ENCODE assay signal across 1 cellular context in genomic region chr7:156614434-156615264, GRCh38.
TF ChIP-seq lines count a peak whose summit lies in the region.

No MANE protein-coding gene starts in this region.

TF ChIP-seq in HepG2, 621 proteins besides CTCF, POLR2A, EP300 and RAD21 (continued from another document and continues in another):
- TF ChIP-seq GPN1 (CRISPR knock-in tag; IDR thresholded peaks at IDR 0.05; ENCODE audit: borderline replicate concordance) (no peak), MXI1 (IDR thresholded peaks at IDR 0.05; ENCODE audit: borderline replicate concordance, low read depth, low read length) (peak; percentile 46; the same call in 1 of the 3 replicates), JUN (CRISPR knock-in tag; IDR thresholded peaks at IDR 0.05) (0 out of 2 replicates have a peak, but pooled peaks have one; percentile 17), FOXP4 (CRISPR knock-in tag; IDR thresholded peaks at IDR 0.05) (peak; percentile 95), TOE1 (CRISPR knock-in tag; IDR thresholded peaks at IDR 0.05) (0 out of 2 replicates have a peak, but pooled peaks have one; percentile 23), DDIT3 (CRISPR knock-in tag; IDR thresholded peaks at IDR 0.05) (no peak), ZNF737 (CRISPR knock-in tag; IDR thresholded peaks at IDR 0.05; ENCODE audit: borderline replicate concordance) (no peak), MAFG (CRISPR knock-in tag; IDR thresholded peaks at IDR 0.05) (no peak), HOXA9 (CRISPR knock-in tag; IDR thresholded peaks at IDR 0.05; ENCODE audit: borderline replicate concordance) (no peak), ZKSCAN5 (CRISPR knock-in tag; IDR thresholded peaks at IDR 0.05) (no peak), GATAD2A (CRISPR knock-in tag; IDR thresholded peaks at IDR 0.05) (peak; percentile 95), ZNF781 (CRISPR knock-in tag; IDR thresholded peaks at IDR 0.05; ENCODE audit: borderline replicate concordance, not compliant biosample characterization) (peak; percentile 83), RCOR2 (CRISPR knock-in tag; IDR thresholded peaks at IDR 0.05) (peak; percentile 81; the same call in 1 of the 2 replicates), MZF1 (CRISPR knock-in tag; IDR thresholded peaks at IDR 0.05; ENCODE audit: borderline replicate concordance) (no peak), MEF2D (CRISPR knock-in tag; IDR thresholded peaks at IDR 0.05) (no peak; the same call in none of the 2 replicates), ZNF34 (CRISPR knock-in tag; IDR thresholded peaks at IDR 0.05; ENCODE audit: borderline replicate concordance) (no peak), RAD51 (IDR thresholded peaks at IDR 0.05; ENCODE audit: borderline replicate concordance) (0 out of 2 replicates have a peak, but pooled peaks have one; percentile 5), HMGXB3 (CRISPR knock-in tag; IDR thresholded peaks at IDR 0.05; ENCODE audit: borderline replicate concordance) (no peak), IKZF4 (CRISPR knock-in tag; IDR thresholded peaks at IDR 0.05; ENCODE audit: borderline replicate concordance, low read depth, not compliant biosample characterization) (no peak), HNRNPUL1 (IDR thresholded peaks at IDR 0.05; ENCODE audit: low read depth, low read length) (0 out of 2 replicates have a peak, but pooled peaks have one; percentile 15), THAP11 (CRISPR knock-in tag; IDR thresholded peaks at IDR 0.05) (peak; percentile 51; the same call in 1 of the 2 replicates), SP140L (CRISPR knock-in tag; IDR thresholded peaks at IDR 0.05; ENCODE audit: borderline replicate concordance) (no peak; the same call in 1 of the 2 replicates), MLLT10 (CRISPR knock-in tag; IDR thresholded peaks at IDR 0.05) (no peak), HOXA5 (CRISPR knock-in tag; IDR thresholded peaks at IDR 0.05) (peak; percentile 66; the same call in 1 of the 2 replicates), RXRB (CRISPR knock-in tag; IDR thresholded peaks at IDR 0.05; ENCODE audit: borderline replicate concordance) (peak; percentile 72), ZNF616 (CRISPR knock-in tag; IDR thresholded peaks at IDR 0.05; ENCODE audit: low read depth) (no peak), ZNF883 (CRISPR knock-in tag; IDR thresholded peaks at IDR 0.05; ENCODE audit: not compliant biosample characterization) (no peak), ZNF451 (CRISPR knock-in tag; IDR thresholded peaks at IDR 0.05) (no peak), ZNF629 (CRISPR knock-in tag; conservative IDR thresholded peaks at IDR 0.05) (peak; percentile 39), ZNF564 (CRISPR knock-in tag; IDR thresholded peaks at IDR 0.05) (no peak), SOX13 (IDR thresholded peaks at IDR 0.05) (peak; percentile 89), SOX13 (CRISPR knock-in tag; conservative IDR thresholded peaks at IDR 0.05 in 1 of 2, IDR thresholded peaks at IDR 0.05 in 1 of 2) (peak in 1 of 2 experiments; percentile 96; a peak in 3 of 4 replicates), BORCS8-MEF2B (CRISPR knock-in tag; IDR thresholded peaks at IDR 0.05) (peak; percentile 83), ZNF607 (CRISPR knock-in tag; IDR thresholded peaks at IDR 0.05; ENCODE audit: borderline replicate concordance) (no peak), ZNF136 (CRISPR knock-in tag; IDR thresholded peaks at IDR 0.05; ENCODE audit: low read depth) (0 out of 2 replicates have a peak, but pooled peaks have one; percentile 5), FOXC1 (CRISPR knock-in tag; IDR thresholded peaks at IDR 0.05; ENCODE audit: borderline replicate concordance) (peak; percentile 34; the same call in 1 of the 2 replicates), RFXANK (CRISPR knock-in tag; IDR thresholded peaks at IDR 0.05) (no peak), YY1 (IDR thresholded peaks at IDR 0.05; ENCODE audit: insufficient read depth, insufficient replicate concordance, low read depth, low read length) (no peak), ZFX (CRISPR knock-in tag; IDR thresholded peaks at IDR 0.05; ENCODE audit: low read depth) (peak; percentile 60; the same call in 1 of the 2 replicates), ZNF383 (CRISPR knock-in tag; IDR thresholded peaks at IDR 0.05; ENCODE audit: borderline replicate concordance) (no peak), ZNF350 (CRISPR knock-in tag; IDR thresholded peaks at IDR 0.05; ENCODE audit: borderline replicate concordance, low read depth) (peak; percentile 69; the same call in 1 of the 2 replicates), ZNF546 (CRISPR knock-in tag; conservative IDR thresholded peaks at IDR 0.05) (no peak), ZNF205 (CRISPR knock-in tag; IDR thresholded peaks at IDR 0.05) (0 out of 2 replicates have a peak, but pooled peaks have one; percentile 62), SNAI1 (CRISPR knock-in tag; IDR thresholded peaks at IDR 0.05; ENCODE audit: borderline replicate concordance) (no peak), ZNF773 (CRISPR knock-in tag; IDR thresholded peaks at IDR 0.05; ENCODE audit: borderline replicate concordance) (no peak), KDM2A (CRISPR knock-in tag; IDR thresholded peaks at IDR 0.05; ENCODE audit: borderline replicate concordance, low read depth) (peak; percentile 74; the same call in 1 of the 2 replicates), ZBTB8A (CRISPR knock-in tag; IDR thresholded peaks at IDR 0.05; ENCODE audit: borderline replicate concordance, low read depth) (no peak), ZNF260 (CRISPR knock-in tag; IDR thresholded peaks at IDR 0.05; ENCODE audit: borderline replicate concordance, low read depth) (no peak), FIP1L1 (IDR thresholded peaks at IDR 0.05; ENCODE audit: borderline replicate concordance, insufficient read depth, low read depth, low read length) (no peak), MED8 (CRISPR knock-in tag; IDR thresholded peaks at IDR 0.05; ENCODE audit: insufficient replicate concordance) (peak; percentile 80)
- TF ChIP-seq, protein P1, sequence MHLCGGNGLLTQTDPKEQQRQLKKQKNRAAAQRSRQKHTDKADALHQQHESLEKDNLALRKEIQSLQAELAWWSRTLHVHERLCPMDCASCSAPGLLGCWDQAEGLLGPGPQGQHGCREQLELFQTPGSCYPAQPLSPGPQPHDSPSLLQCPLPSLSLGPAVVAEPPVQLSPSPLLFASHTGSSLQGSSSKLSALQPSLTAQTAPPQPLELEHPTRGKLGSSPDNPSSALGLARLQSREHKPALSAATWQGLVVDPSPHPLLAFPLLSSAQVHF (CRISPR knock-in tag; IDR thresholded peaks at IDR 0.05) = no peak
- TF ChIP-seq, protein P2, sequence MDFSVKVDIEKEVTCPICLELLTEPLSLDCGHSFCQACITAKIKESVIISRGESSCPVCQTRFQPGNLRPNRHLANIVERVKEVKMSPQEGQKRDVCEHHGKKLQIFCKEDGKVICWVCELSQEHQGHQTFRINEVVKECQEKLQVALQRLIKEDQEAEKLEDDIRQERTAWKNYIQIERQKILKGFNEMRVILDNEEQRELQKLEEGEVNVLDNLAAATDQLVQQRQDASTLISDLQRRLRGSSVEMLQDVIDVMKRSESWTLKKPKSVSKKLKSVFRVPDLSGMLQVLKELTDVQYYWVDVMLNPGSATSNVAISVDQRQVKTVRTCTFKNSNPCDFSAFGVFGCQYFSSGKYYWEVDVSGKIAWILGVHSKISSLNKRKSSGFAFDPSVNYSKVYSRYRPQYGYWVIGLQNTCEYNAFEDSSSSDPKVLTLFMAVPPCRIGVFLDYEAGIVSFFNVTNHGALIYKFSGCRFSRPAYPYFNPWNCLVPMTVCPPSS (IDR thresholded peaks at IDR 0.05) = no peak
- TF ChIP-seq, protein P3, sequence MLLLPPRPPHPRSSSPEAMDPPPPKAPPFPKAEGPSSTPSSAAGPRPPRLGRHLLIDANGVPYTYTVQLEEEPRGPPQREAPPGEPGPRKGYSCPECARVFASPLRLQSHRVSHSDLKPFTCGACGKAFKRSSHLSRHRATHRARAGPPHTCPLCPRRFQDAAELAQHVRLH (CRISPR knock-in tag; IDR thresholded peaks at IDR 0.05; ENCODE audit: borderline replicate concordance, low read depth) = peak; percentile 62; the same call in 1 of the 2 replicates
- TF ChIP-seq, protein P4, sequence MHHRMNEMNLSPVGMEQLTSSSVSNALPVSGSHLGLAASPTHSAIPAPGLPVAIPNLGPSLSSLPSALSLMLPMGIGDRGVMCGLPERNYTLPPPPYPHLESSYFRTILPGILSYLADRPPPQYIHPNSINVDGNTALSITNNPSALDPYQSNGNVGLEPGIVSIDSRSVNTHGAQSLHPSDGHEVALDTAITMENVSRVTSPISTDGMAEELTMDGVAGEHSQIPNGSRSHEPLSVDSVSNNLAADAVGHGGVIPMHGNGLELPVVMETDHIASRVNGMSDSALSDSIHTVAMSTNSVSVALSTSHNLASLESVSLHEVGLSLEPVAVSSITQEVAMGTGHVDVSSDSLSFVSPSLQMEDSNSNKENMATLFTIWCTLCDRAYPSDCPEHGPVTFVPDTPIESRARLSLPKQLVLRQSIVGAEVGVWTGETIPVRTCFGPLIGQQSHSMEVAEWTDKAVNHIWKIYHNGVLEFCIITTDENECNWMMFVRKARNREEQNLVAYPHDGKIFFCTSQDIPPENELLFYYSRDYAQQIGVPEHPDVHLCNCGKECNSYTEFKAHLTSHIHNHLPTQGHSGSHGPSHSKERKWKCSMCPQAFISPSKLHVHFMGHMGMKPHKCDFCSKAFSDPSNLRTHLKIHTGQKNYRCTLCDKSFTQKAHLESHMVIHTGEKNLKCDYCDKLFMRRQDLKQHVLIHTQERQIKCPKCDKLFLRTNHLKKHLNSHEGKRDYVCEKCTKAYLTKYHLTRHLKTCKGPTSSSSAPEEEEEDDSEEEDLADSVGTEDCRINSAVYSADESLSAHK (CRISPR knock-in tag; IDR thresholded peaks at IDR 0.05; ENCODE audit: borderline replicate concordance) = no peak; the same call in 1 of the 2 replicates
- TF ChIP-seq, protein P5, sequence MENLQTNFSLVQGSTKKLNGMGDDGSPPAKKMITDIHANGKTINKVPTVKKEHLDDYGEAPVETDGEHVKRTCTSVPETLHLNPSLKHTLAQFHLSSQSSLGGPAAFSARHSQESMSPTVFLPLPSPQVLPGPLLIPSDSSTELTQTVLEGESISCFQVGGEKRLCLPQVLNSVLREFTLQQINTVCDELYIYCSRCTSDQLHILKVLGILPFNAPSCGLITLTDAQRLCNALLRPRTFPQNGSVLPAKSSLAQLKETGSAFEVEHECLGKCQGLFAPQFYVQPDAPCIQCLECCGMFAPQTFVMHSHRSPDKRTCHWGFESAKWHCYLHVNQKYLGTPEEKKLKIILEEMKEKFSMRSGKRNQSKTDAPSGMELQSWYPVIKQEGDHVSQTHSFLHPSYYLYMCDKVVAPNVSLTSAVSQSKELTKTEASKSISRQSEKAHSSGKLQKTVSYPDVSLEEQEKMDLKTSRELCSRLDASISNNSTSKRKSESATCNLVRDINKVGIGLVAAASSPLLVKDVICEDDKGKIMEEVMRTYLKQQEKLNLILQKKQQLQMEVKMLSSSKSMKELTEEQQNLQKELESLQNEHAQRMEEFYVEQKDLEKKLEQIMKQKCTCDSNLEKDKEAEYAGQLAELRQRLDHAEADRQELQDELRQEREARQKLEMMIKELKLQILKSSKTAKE (CRISPR knock-in tag; IDR thresholded peaks at IDR 0.05; ENCODE audit: borderline replicate concordance) = no peak; the same call in none of the 2 replicates
- TF ChIP-seq, protein P6, sequence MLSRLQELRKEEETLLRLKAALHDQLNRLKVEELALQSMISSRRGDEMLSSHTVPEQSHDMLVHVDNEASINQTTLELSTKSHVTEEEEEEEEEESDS (CRISPR knock-in tag; IDR thresholded peaks at IDR 0.05; ENCODE audit: borderline replicate concordance) = no peak
